In genomic region chr11:19551454-19551853, GRCh38 we compare ENCODE assay signal across 18 cellular contexts.
DNase-seq lines count a peak whose midpoint lies in the region; ATAC-seq and TF ChIP-seq lines count a peak whose summit lies in the region.
"Had no signal": no experiment of that assay in that cellular context is flagged by ENCODE, and none has a peak within 500 bp of the region (broad histone marks: within the 10 kb centered on the region; RNA-seq: fewer than 3 reads in every experiment).

No MANE protein-coding gene starts in this region.

- ATAC-seq in GM21515 (IDR thresholded peaks at IDR 0.05; ENCODE audit: unreplicated experiment) (peak; percentile 63), HG03432 (IDR thresholded peaks at IDR 0.05; ENCODE audit: unreplicated experiment) (peak; percentile 71), HG03139 (IDR thresholded peaks at IDR 0.05; ENCODE audit: unreplicated experiment) (no peak), HG03565 (IDR thresholded peaks at IDR 0.05; ENCODE audit: unreplicated experiment) (no peak), HG03457 (IDR thresholded peaks at IDR 0.05; ENCODE audit: unreplicated experiment) (no peak)
- ATAC-seq: activated T-helper 17 cell treated with anti-CD3 and anti-CD28 coated beads, Interleukin-2, amount 50 U/mL, for 72 hours; K562; left colon; pancreas had no signal

- DNase-seq in GM13977 (ENCODE audit: low spot score) = peak; percentile 22
- DNase-seq in fibroblast of peridontal ligament (ENCODE audit: extremely low read depth) = peak; percentile 10
- DNase-seq in GM13976 (ENCODE audit: low spot score) = no peak
- DNase-seq: activated CD4-positive, alpha-beta T cell treated with anti-CD3 and anti-CD28 coated beads for 48 hours; activated naive CD8-positive, alpha-beta T cell treated with anti-CD3 and anti-CD28 coated beads for 36 hours; H7; left colon; naive B cell; NCI-H748 treated with DMSO at 0.1 percent for 48 hours; OCI-M1; pancreas had no signal

- TF ChIP-seq CTCF in GM13977 (IDR thresholded peaks at IDR 0.05; ENCODE audit: extremely low read depth, insufficient read depth, missing control alignments) (no peak), GM13976 (IDR thresholded peaks at IDR 0.05; ENCODE audit: borderline replicate concordance, control extremely low read depth, extremely low read depth, insufficient read depth, missing control alignments) (no peak)

- in situ Hi-C loops in GM13977 (cut with MboI; ENCODE audit: low pct_unique_long_range_greater_than_20kb, low sequenced_read_pairs, unreplicated experiment) (loop anchor here (25.0 kb wide), 1 partner anchor 489 kb away; the partner anchor contains the start of gene MRGPRX2), GM13976 (cut with MboI; ENCODE audit: low sequenced_read_pairs, unreplicated experiment) (no loop called here)

Comparison
In these comparisons a context has a peak if more than half of its experiments do, and no peak if none do; other contexts are left out.
1. ATAC-seq: peak in GM21515 (single experiment) and HG03432 (single experiment); none in HG03139 (single experiment), HG03565 (single experiment) and HG03457 (single experiment).